Comparison of ENCODE assay signal across 8 cellular contexts in genomic region chr2:47404356-47404755, GRCh38. TPM values are rescaled to one million over a fixed set of nuclear protein-coding genes. Genes with fewer than 3 reads are reported as not detected.
DNase-seq lines count a peak whose midpoint lies in the region; ATAC-seq and TF ChIP-seq lines count a peak whose summit lies in the region.
"Had no signal": no experiment of that assay in that cellular context is flagged by ENCODE, and none has a peak within 500 bp of the region (broad histone marks: within the 10 kb centered on the region; RNA-seq: fewer than 3 reads in every experiment).

No MANE protein-coding gene starts in this region.

- H3K27me3 ChIP-seq in GM23338 (ENCODE audit: insufficient read depth), result no peaks in the 10 kb centered on the region
- H3K27me3 ChIP-seq in OCI-LY3 (ENCODE audit: low read depth, low read length), result no peaks in the 10 kb centered on the region
- H3K27me3 ChIP-seq in psoas muscle (ENCODE audit: insufficient read depth in 3 of 3, low read length in 2 of 3), result no peaks in the 10 kb centered on the region

- H3K4me2 ChIP-seq in GM23338, result peak overlapping the region; percentile 99
- peak overlapping the region; percentile 95 for H3K4me2 ChIP-seq in OCI-LY3 (ENCODE audit: low read length)

- peak overlapping the region; percentile 93 for H3K4me3 Mint-ChIP-seq in GM23338

- H2AFZ ChIP-seq in GM23338 (no peak overlapping the region), OCI-LY3 (ENCODE audit: low read depth, low read length) (no peak overlapping the region)

- peaks cover 19% of the 10 kb centered on the region for H3K27me3 Mint-ChIP-seq in GM23338 (ENCODE audit: insufficient read depth, low read depth, poor library complexity)

- H3K27ac ChIP-seq in GM23338 (ENCODE audit: low read depth), result peak overlapping the region; percentile 91
- H3K27ac ChIP-seq in OCI-LY3 (ENCODE audit: low read length), result no peak overlapping the region
- H3K27ac ChIP-seq in psoas muscle, result no peak overlapping the region

- intact Hi-C loops in psoas muscle (cut with DNase I), result no loop called here

- DNase-seq in GM23338 (ENCODE audit: low spot score), result no peak
- DNase-seq in erythroblast (lab: John Stamatoyannopoulos, UW), result peak; percentile 41 to 46
- no peak for DNase-seq in psoas muscle
- no peak for DNase-seq in HuH-7 (ENCODE audit: low spot score)
- no peak for DNase-seq in activated CD4-positive, alpha-beta T cell treated with anti-CD3 and anti-CD28 coated beads for 4 hours
- DNase-seq: NCI-H2107 had no signal

- TF ChIP-seq CTCF in GM23338 (conservative IDR thresholded peaks at IDR 0.05; ENCODE audit: low read depth in 2 of 2), result no peak
- no peak for TF ChIP-seq CTCF in OCI-LY3 (IDR thresholded peaks at IDR 0.05; ENCODE audit: low read depth, low read length)
- TF ChIP-seq CTCF in psoas muscle (IDR thresholded peaks at IDR 0.05), result no peak

- H4K20me1 ChIP-seq in GM23338 (replicated peaks; ENCODE audit: insufficient read depth) (peaks cover 36% of the 10 kb centered on the region), OCI-LY3 (ENCODE audit: insufficient read depth, low read length) (peaks cover 17% of the 10 kb centered on the region)

- H3K79me2 ChIP-seq in GM23338 (replicated peaks; ENCODE audit: insufficient read depth) (peaks cover 60% of the 10 kb centered on the region), OCI-LY3 (ENCODE audit: low read length) (peaks cover 57% of the 10 kb centered on the region)

- H3K4me3 ChIP-seq in GM23338 (peak overlapping the region; percentile 91), OCI-LY3 (ENCODE audit: low read length) (peak overlapping the region; percentile 96), psoas muscle (peak overlapping the region; percentile 87)

- H3K27ac Mint-ChIP-seq in GM23338, result peak overlapping the region; percentile 100

- H3K4me1 Mint-ChIP-seq in GM23338, result peaks cover 45% of the 10 kb centered on the region

- 88 to 89% (median 89%) methylated on average over 10 of the region's 10 CpGs for WGBS in psoas muscle, 3 donors

- H3K9ac ChIP-seq in OCI-LY3 (ENCODE audit: low read length), result peak overlapping the region; percentile 94

- no peaks in the 10 kb centered on the region for H3K9me3 ChIP-seq in OCI-LY3 (ENCODE audit: insufficient read depth, low read length)
- H3K9me3 ChIP-seq in psoas muscle, result no peaks in the 10 kb centered on the region

- no peak for TF ChIP-seq POLR2A in erythroblast (IDR thresholded peaks at IDR 0.05; ENCODE audit: low read length)

- H3K9me3 Mint-ChIP-seq in GM23338, result peaks cover 19% of the 10 kb centered on the region

- H3K9me2 ChIP-seq in GM23338 (ENCODE audit: insufficient read depth), result no peaks in the 10 kb centered on the region

- H3K36me3 ChIP-seq in GM23338 (ENCODE audit: insufficient read depth) (peaks cover 27% of the 10 kb centered on the region), OCI-LY3 (replicated peaks; ENCODE audit: low read depth, low read length) (peaks cover 4% of the 10 kb centered on the region), psoas muscle (ENCODE audit: insufficient read depth in 1 of 2, low read depth in 1 of 2) (no peaks in the 10 kb centered on the region)

- peaks cover 48% of the 10 kb centered on the region for H3K4me1 ChIP-seq in GM23338 (ENCODE audit: insufficient read depth)
- peaks cover 10% of the 10 kb centered on the region for H3K4me1 ChIP-seq in OCI-LY3 (ENCODE audit: low read length)
- peaks cover 5% of the 10 kb centered on the region for H3K4me1 ChIP-seq in psoas muscle

- ATAC-seq in GM23338 (no peak), psoas muscle (no peak), GM19463 (IDR thresholded peaks at IDR 0.05; ENCODE audit: unreplicated experiment) (no peak)

- H3F3A ChIP-seq in GM23338 (replicated peaks; ENCODE audit: low read depth), result peaks cover 30% of the 10 kb centered on the region

- H3K36me3 Mint-ChIP-seq in GM23338 (ENCODE audit: low read depth), result peaks cover 55% of the 10 kb centered on the region

TF ChIP-seq in GM23338, 12 proteins besides CTCF, POLR2A, EP300 and RAD21:
- TF ChIP-seq EZH2phosphoT487 (IDR thresholded peaks at IDR 0.05; ENCODE audit: unreplicated experiment) (no peak), STAT1 (IDR thresholded peaks at IDR 0.05; ENCODE audit: unreplicated experiment) (no peak), ZNF331 (CRISPR knock-in tag; IDR thresholded peaks at IDR 0.05; ENCODE audit: low read depth) (no peak)

RNA-seq across cellular contexts. Expression of gene MSH2, which starts 1.4 kb away (rescaled TPM):
- 249 and 261 TPM in 2 replicates for total RNA-seq in GM23338 (2014; rRNA removed; shearing (Covaris generic))
- 130 and 156 TPM in 2 replicates for polyA plus RNA-seq in GM23338 (2016; fragmentation: Nextera tagmentation; extraction: Ambion mirVana)
- 10 to 100 TPM in 1 of 4 donors, 1 to 10 TPM in 3; 3.2 to 10.8 (median 8.2) TPM for total RNA-seq in psoas muscle
- 1 to 10 TPM; 5.3 to 8.3 (median 5.8) TPM for polyA plus RNA-seq in psoas muscle

RNA-seq across cellular contexts. Expression of gene EPCAM, which starts 35.2 kb away (rescaled TPM):
- 183 and 260 TPM in 2 replicates for total RNA-seq in GM23338 (2014; rRNA removed; shearing (Covaris generic))
- polyA plus RNA-seq in GM23338 (2016; fragmentation: Nextera tagmentation; extraction: Ambion mirVana) (387 and 411 TPM in 2 replicates), psoas muscle (under 1 TPM; 0.08 to 0.48 (median 0.20) TPM)
- total RNA-seq in psoas muscle, result under 1 TPM in 1 of 4 donors, not detected in 3; 0.46 TPM

Comparison
In these comparisons a context has a peak if more than half of its experiments do, and no peak if none do; other contexts are left out.
1. DNase-seq: peak in erythroblast (2 of 2); none in GM23338 (single experiment), psoas muscle (0 of 2), HuH-7 (single experiment) and activated CD4-positive, alpha-beta T cell treated with anti-CD3 and anti-CD28 coated beads for 4 hours (0 of 2).
2. RNA of gene MSH2, which starts 1.4 kb away (total RNA-seq): 249 to 261 TPM in GM23338; 3.2 to 10.8 TPM in psoas muscle; every median in the first group is over 10 times any median in the second.
3. RNA of gene EPCAM, which starts 35.2 kb away (total RNA-seq): 183 to 260 TPM in GM23338; 0.46 TPM in psoas muscle; every median in the first group is over 100 times any median in the second.
4. Peak in every context shown above with its lines, with median percentiles within 50 percentile points of each other: H3K4me3 ChIP-seq.